ENCODE assay signal across 1 cellular context in genomic region chr6:36874443-36875249, GRCh38.
A peak's percentile ranks its signal among the peaks of the same experiment; 100 is the strongest.
TF ChIP-seq lines count a peak whose summit lies in the region.

PPIL1 (minus strand) TSS chr6:36874803; CDS start chr6:36874772, 31 bp downstream.

TF ChIP-seq in Ishikawa, 13 proteins besides CTCF, POLR2A, EP300 and RAD21 (continued from another document):
- TF ChIP-seq, protein P1, sequence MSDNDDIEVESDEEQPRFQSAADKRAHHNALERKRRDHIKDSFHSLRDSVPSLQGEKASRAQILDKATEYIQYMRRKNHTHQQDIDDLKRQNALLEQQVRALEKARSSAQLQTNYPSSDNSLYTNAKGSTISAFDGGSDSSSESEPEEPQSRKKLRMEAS (IDR thresholded peaks at IDR 0.05), result peak; percentile 93
- TF ChIP-seq EGR1 (IDR thresholded peaks at IDR 0.05), result no peak; the same call in 1 of the 2 replicates
- peak; percentile 70 for TF ChIP-seq TCF12 (IDR thresholded peaks at IDR 0.05; ENCODE audit: low read depth)
